ENCODE assay signal across 17 cellular contexts in the genomic region with DNA sequence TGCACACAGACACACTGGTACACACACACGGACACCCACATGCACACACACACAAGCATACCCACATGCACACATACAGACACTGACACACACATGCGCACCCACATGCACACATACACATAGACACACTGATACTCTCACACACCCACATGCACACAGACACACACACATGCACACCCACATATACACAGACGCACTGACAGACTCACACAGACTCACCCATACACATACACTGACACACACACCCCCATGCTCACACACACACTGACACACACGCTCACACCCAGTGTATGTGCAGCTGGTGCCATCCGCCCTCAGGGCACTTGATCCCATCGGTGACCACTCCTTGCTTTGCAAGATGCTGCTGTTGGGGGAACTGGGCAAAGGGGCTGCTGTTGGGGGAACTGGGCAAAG. TPM values are rescaled to one million over a fixed set of nuclear protein-coding genes. Genes with fewer than 3 reads are reported as not detected.
DNase-seq lines count a peak whose midpoint lies in the region; ATAC-seq, FAIRE-seq and TF ChIP-seq lines count a peak whose summit lies in the region.
"Had no signal": no experiment of that assay in that cellular context is flagged by ENCODE, and none has a peak within 500 bp of the region (broad histone marks: within the 10 kb centered on the region; RNA-seq: fewer than 3 reads in every experiment).

No MANE protein-coding gene starts in this region.

- no peak for FAIRE-seq in GM12878 (lab: Jason Lieb, UNC)
- FAIRE-seq: frontal cortex, keratinocyte, pancreas had no signal

- intact Hi-C loops in GM12878 (cut with micrococcal nuclease; ENCODE audit: unreplicated experiment): loop anchor here (10.0 kb wide), 1 partner anchor 327 kb away; no protein-coding TSS in a partner anchor

- DNase-seq in GM12878 (ENCODE audit: low read depth, low spot score) (no peak), neuronal stem cell (ENCODE audit: low spot score) (no peak), brain microvascular endothelial cell (no peak), hepatic stellate cell (ENCODE audit: low spot score) (no peak), mesenteric fat pad (ENCODE audit: low spot score) (no peak)
- DNase-seq: amniotic stem cell had no signal

- no peak overlapping the region; a peak in 1 of 22 replicates for H3K9ac ChIP-seq in BLaER1 treated with 17β-estradiol and CSF1 and Interleukin-3, amounts not matched to agents 10 nM and 100 nM
- H3K9ac ChIP-seq in GM12878 (ENCODE audit: control insufficient read depth, insufficient read depth, low read length) (no peak overlapping the region), neuronal stem cell (ENCODE audit: low read depth, low read length, poor library complexity) (no peak overlapping the region)

- no peak overlapping the region for H3K4ac ChIP-seq in neuronal stem cell (ENCODE audit: low read length)

- peak overlapping the region; percentile 91 for H3K18ac ChIP-seq in neuronal stem cell (ENCODE audit: low read length)

- SMC1A ChIA-PET in GM12878 (lab: Charles Lee; ENCODE audit: uncharacterized antibody, unreplicated experiment): no interaction called here

- no peak overlapping the region for H3K4me3 ChIP-seq in BLaER1 treated with 17β-estradiol and CSF1 and Interleukin-3, amounts not matched to agents 10 nM and 100 nM
- H3K4me3 ChIP-seq in HEK293 (ENCODE audit: low read depth, low read length) (no peak overlapping the region), GM12878 (no peak overlapping the region), neuronal stem cell (ENCODE audit: low read length in 2 of 2) (peak overlapping the region in 1 of 2 donors; percentile 53), brain microvascular endothelial cell (ENCODE audit: low read depth, low read length) (no peak overlapping the region)
- H3K4me3 ChIP-seq: pancreas, thoracic aorta had no signal

- peaks cover 0 to 11% (median 0%) of the 10 kb centered on the region in 11 experiments; a peak in 4 of 22 replicates for H4K20me1 ChIP-seq in BLaER1 treated with 17β-estradiol and CSF1 and Interleukin-3, amounts not matched to agents 10 nM and 100 nM
- H4K20me1 ChIP-seq in GM12878 (ENCODE audit: control insufficient read depth, insufficient read depth): no peaks in the 10 kb centered on the region

- peak overlapping the region; percentile 42 for H2BK12ac ChIP-seq in neuronal stem cell (ENCODE audit: low read length)

- in situ Hi-C loops in GM12878 (cut with MboI) (no loop called here), brain microvascular endothelial cell (cut with HindIII; ENCODE audit: low pct_ligation_motif_present, low sequenced_read_pairs) (no loop called here)

- H3K14ac ChIP-seq in neuronal stem cell (ENCODE audit: low read length): peak overlapping the region; percentile 97

- H3K79me1 ChIP-seq in neuronal stem cell (ENCODE audit: low read depth, low read length): no peaks in the 10 kb centered on the region

- TF ChIP-seq CTCF in HEK293 (tag by site-specific recombination; IDR thresholded peaks at IDR 0.05) (no peak), GM12878 (IDR thresholded peaks at IDR 0.05 in 2 of 3, conservative IDR thresholded peaks at IDR 0.05 in 1 of 3; ENCODE audit: control insufficient read depth in 2 of 3, extremely low read depth in 1 of 3, insufficient read depth in 1 of 3, low read depth in 3 of 3, low read length in 3 of 3) (no peak), brain microvascular endothelial cell (IDR thresholded peaks at IDR 0.05; ENCODE audit: low read depth, low read length, missing control alignments) (no peak)

- H2BK120ac ChIP-seq in neuronal stem cell (ENCODE audit: low read depth, low read length): peak overlapping the region; percentile 51

- CTCF ChIA-PET in HEK293 (lab: Yijun Ruan, JAX): interaction anchor here (0.7 kb wide), 1 partner anchor 14 kb away, joined by 3 read pairs; no protein-coding TSS in a partner anchor
- CTCF ChIA-PET in GM12878 (lab: Yijun Ruan, JAX): no interaction called here

- peak overlapping the region; percentile 94 for H3K23ac ChIP-seq in neuronal stem cell (ENCODE audit: low read depth, low read length, poor library complexity)

- H4K91ac ChIP-seq in neuronal stem cell (ENCODE audit: low read depth, low read length, poor library complexity): no peak overlapping the region

- peak overlapping the region; percentile 86 for H2AK5ac ChIP-seq in neuronal stem cell (ENCODE audit: low read depth, low read length)

- H3K27me3 ChIP-seq in BLaER1 treated with 17β-estradiol and CSF1 and Interleukin-3, amounts not matched to agents 10 nM and 100 nM: peaks cover 0 to 37% (median 0%) of the 10 kb centered on the region in 11 experiments; a peak in 7 of 22 replicates
- H3K27me3 ChIP-seq in GM12878 (replicated peaks in 1 of 2; ENCODE audit: control insufficient read depth in 2 of 2, insufficient read depth in 2 of 2, low read length in 1 of 2): no peaks in the 10 kb centered on the region
- H3K27me3 ChIP-seq in neuronal stem cell (ENCODE audit: control insufficient read depth in 3 of 3, insufficient read depth in 3 of 3, low read depth in 1 of 3, low read length in 3 of 3): peaks cover 0 to 8% (median 0%) of the 10 kb centered on the region in 3 experiments
- no peaks in the 10 kb centered on the region for H3K27me3 ChIP-seq in brain microvascular endothelial cell (replicated peaks)
- H3K27me3 ChIP-seq: pancreas had no signal

- RAD21 ChIA-PET in GM12878 (lab: Charles Lee; ENCODE audit: unreplicated experiment): no interaction called here

- no peaks in the 10 kb centered on the region for H3K36me3 ChIP-seq in BLaER1 treated with 17β-estradiol and CSF1 and Interleukin-3, amounts not matched to agents 10 nM and 100 nM
- H3K36me3 ChIP-seq in HEK293 (ENCODE audit: control insufficient read depth in 2 of 2, insufficient read depth in 1 of 2, low read length in 2 of 2): no peaks in the 10 kb centered on the region
- no peaks in the 10 kb centered on the region for H3K36me3 ChIP-seq in GM12878 (ENCODE audit: control insufficient read depth in 2 of 2, insufficient read depth in 2 of 2, low read length in 1 of 2)
- H3K36me3 ChIP-seq in neuronal stem cell (replicated peaks in 1 of 2; ENCODE audit: control insufficient read depth in 2 of 2, insufficient read depth in 2 of 2, low read length in 2 of 2): peaks cover 0 to 2% of the 10 kb centered on the region in 2 donors
- no peaks in the 10 kb centered on the region for H3K36me3 ChIP-seq in brain microvascular endothelial cell (replicated peaks)
- H3K36me3 ChIP-seq: pancreas, thoracic aorta had no signal

- no peaks in the 10 kb centered on the region for H3K79me2 ChIP-seq in GM12878 (ENCODE audit: control insufficient read depth, insufficient read depth, low read length)

- peak overlapping the region; percentile 95 for H2BK15ac ChIP-seq in neuronal stem cell (ENCODE audit: low read length)

- H4K8ac ChIP-seq in neuronal stem cell (ENCODE audit: low read depth, low read length): peak overlapping the region; percentile 94

- H2AFZ ChIP-seq in GM12878 (ENCODE audit: control insufficient read depth, low read depth, low read length) (no peak overlapping the region), neuronal stem cell (ENCODE audit: low read length) (no peak overlapping the region)

- POLR2A ChIA-PET in HEK293 (lab: Yijun Ruan, JAX) (no interaction called here), GM12878 (lab: Charles Lee) (no interaction called here)

- ATAC-seq in GM12878: no peak
- ATAC-seq in GM18861 (IDR thresholded peaks at IDR 0.05; ENCODE audit: unreplicated experiment): no peak
- ATAC-seq: HCT116 had no signal

- peaks cover 53 to 75% (median 73%) of the 10 kb centered on the region in 10 experiments for H3K4me1 ChIP-seq in BLaER1 treated with 17β-estradiol and CSF1 and Interleukin-3, amounts not matched to agents 10 nM and 100 nM
- H3K4me1 ChIP-seq in HEK293 (ENCODE audit: control insufficient read depth, insufficient read depth, low read length) (no peaks in the 10 kb centered on the region), GM12878 (ENCODE audit: control insufficient read depth, insufficient read depth, low read length) (peaks cover 41% of the 10 kb centered on the region), neuronal stem cell (ENCODE audit: control insufficient read depth in 2 of 2, insufficient read depth in 1 of 2, low read depth in 1 of 2, low read length in 2 of 2) (peaks cover 6 to 16% of the 10 kb centered on the region in 2 donors)

- no peak for TF ChIP-seq RAD21 in GM12878 (IDR thresholded peaks at IDR 0.05; ENCODE audit: insufficient read depth, low read depth, low read length)

- no peak for TF ChIP-seq EP300 in GM12878 (IDR thresholded peaks at IDR 0.05; ENCODE audit: borderline replicate concordance in 1 of 2, control insufficient read depth in 1 of 2, low read depth in 2 of 2, low read length in 2 of 2)

- peak overlapping the region; percentile 79 to 93 (median 84) for H3K4me2 ChIP-seq in BLaER1 treated with 17β-estradiol and CSF1 and Interleukin-3, amounts not matched to agents 10 nM and 100 nM
- no peak overlapping the region for H3K4me2 ChIP-seq in GM12878 (ENCODE audit: control insufficient read depth, insufficient read depth)
- H3K4me2 ChIP-seq in neuronal stem cell (ENCODE audit: insufficient read depth, low read length, poor library complexity, severe bottlenecking): no peak overlapping the region

- 95% methylated on average over 6 of the region's 6 CpGs for WGBS in GM12878 (ENCODE audit: insufficient coverage, insufficient replicate concordance, low lambda C conversion rate, missing lambda C conversion rate)
- no CpG with 5 or more reads among the region's 6 CpGs for WGBS in neuronal stem cell (ENCODE audit: extremely low coverage in 2 of 2, insufficient read length in 2 of 2, insufficient replicate concordance in 1 of 2), 2 donors

- H3K27ac ChIP-seq in BLaER1 treated with 17β-estradiol and CSF1 and Interleukin-3, amounts not matched to agents 10 nM and 100 nM: 0 out of 22 replicates have a peak overlapping the region, but pooled peaks of 1 of the 11 experiments have one; percentile 62
- H3K27ac ChIP-seq in HEK293 (ENCODE audit: extremely low read depth, low read depth, low read length) (no peak overlapping the region), GM12878 (ENCODE audit: control insufficient read depth, insufficient read depth) (no peak overlapping the region), neuronal stem cell (replicated peaks; ENCODE audit: low read length) (no peak overlapping the region), brain microvascular endothelial cell (no peak overlapping the region)
- H3K27ac ChIP-seq: thoracic aorta had no signal

- H2BK5ac ChIP-seq in neuronal stem cell (ENCODE audit: low read length): no peak overlapping the region

- BruUV-seq in GM12878 (replicated peaks; lab: Mats Ljungman, UMichigan): no TSS peak

- H3K9me3 ChIP-seq in BLaER1 treated with 17β-estradiol and CSF1 and Interleukin-3, amounts not matched to agents 10 nM and 100 nM (replicated peaks in 1 of 11): no peaks in the 10 kb centered on the region; a peak in 1 of 22 replicates
- H3K9me3 ChIP-seq in HEK293 (ENCODE audit: control insufficient read depth, insufficient read depth, low read depth, low read length): no peaks in the 10 kb centered on the region
- no peaks in the 10 kb centered on the region for H3K9me3 ChIP-seq in GM12878 (replicated peaks; ENCODE audit: control insufficient read depth, insufficient read depth, low read length)
- peaks cover 0 to 10% of the 10 kb centered on the region in 2 donors for H3K9me3 ChIP-seq in neuronal stem cell (replicated peaks in 1 of 2; ENCODE audit: control insufficient read depth in 2 of 2, insufficient read depth in 1 of 2, low read depth in 1 of 2, low read length in 2 of 2)
- H3K9me3 ChIP-seq: pancreas, thoracic aorta had no signal

- no peak for TF ChIP-seq POLR2A in GM12878 (IDR thresholded peaks at IDR 0.05; ENCODE audit: low read depth, low read length)

RNA-seq across cellular contexts. Expression of gene RASA3, which starts 9.7 kb away (rescaled TPM):
- total RNA-seq in GM12878 (2013; cell fraction: nucleolus; rRNA removed): 26.7 and 27.7 TPM in 2 replicates
- 18.2 and 19.1 TPM in 2 replicates for total RNA-seq in GM12878 (2014; rRNA removed)
- 14.6 and 16.6 TPM in 2 replicates for total RNA-seq in GM12878 (2014; rRNA removed; fragmentation: Illumina TruSeq; extraction: Trizol)
- 29.4 and 33.9 TPM in 2 replicates for total RNA-seq in GM12878 (2021)
- 6.4 TPM for polyA plus RNA-seq in GM12878 (2011; ENCODE audit: low read depth)
- 10.5 and 15.0 TPM in 2 replicates for polyA plus RNA-seq in GM12878 (2011; rRNA removed)
- polyA plus RNA-seq in GM12878 (2011; cell fraction: cytosol; rRNA removed): 15.9 and 18.4 TPM in 2 replicates
- 30.3 and 33.9 TPM in 2 replicates for polyA plus RNA-seq in GM12878 (2011; cell fraction: nucleus; rRNA removed)
- polyA plus RNA-seq in GM12878 (2012): 13.9 and 16.8 TPM in 2 replicates
- 13.8 and 19.8 TPM in 2 replicates for polyA plus RNA-seq in GM12878 (2014; fragmentation: Illumina TruSeq; extraction: Trizol)
- polyA plus RNA-seq in GM12878 (2014; fragmentation: Nextera tagmentation; extraction: Ambion mirVana): 1 to 10 TPM in 1 of 2 experiments, under 1 TPM in 1; 0.79 to 2.1 TPM
- polyA plus RNA-seq in GM12878 (2014; rRNA removed): 28.5 and 29.0 TPM in 2 replicates
- polyA plus RNA-seq in GM12878 (2016; fragmentation: Nextera tagmentation; extraction: Ambion mirVana): 10 to 100 TPM; 16.5 to 18.6 TPM
- polyA minus RNA-seq in GM12878 (2011; rRNA and poly(A)+ RNA removed): 11.9 and 19.9 TPM in 2 replicates
- 7.7 and 7.9 TPM in 2 replicates for polyA minus RNA-seq in GM12878 (2011; cell fraction: cytosol; rRNA and poly(A)+ RNA removed)
- polyA minus RNA-seq in GM12878 (2011; cell fraction: nucleus; rRNA and poly(A)+ RNA removed): 7.3 and 11.3 TPM in 2 replicates
- polyA plus RNA-seq in neuronal stem cell (2013, experiment 1 of 2): 9.5 TPM
- 8.9 TPM for polyA plus RNA-seq in neuronal stem cell (2013, experiment 2 of 2)
- total RNA-seq in mesenteric fat pad: 102 TPM

RNA-seq across cellular contexts. Expression of gene CFAP97D2, which starts 36.9 kb away (rescaled TPM):
- total RNA-seq in GM12878 (2013; cell fraction: nucleolus; rRNA removed): not detected in 2 replicates
- total RNA-seq in GM12878 (2014; rRNA removed) (not detected in 2 replicates), GM12878 (2014; rRNA removed; fragmentation: Illumina TruSeq; extraction: Trizol) (not detected in 2 replicates), GM12878 (2021) (not detected in 2 replicates), mesenteric fat pad (not detected)
- polyA plus RNA-seq in GM12878 (2011; ENCODE audit: low read depth): not detected
- polyA plus RNA-seq in GM12878 (2011; rRNA removed) (not detected in 2 replicates), GM12878 (2014; fragmentation: Illumina TruSeq; extraction: Trizol) (not detected in 2 replicates), GM12878 (2014; fragmentation: Nextera tagmentation; extraction: Ambion mirVana) (not detected), GM12878 (2014; rRNA removed) (not detected in 2 replicates), GM12878 (2016; fragmentation: Nextera tagmentation; extraction: Ambion mirVana) (not detected)
- not detected in 2 replicates for polyA plus RNA-seq in GM12878 (2011; cell fraction: cytosol; rRNA removed)
- polyA plus RNA-seq in GM12878 (2011; cell fraction: nucleus; rRNA removed): not detected in 2 replicates
- not detected in 2 replicates for polyA plus RNA-seq in GM12878 (2012)
- not detected in 2 replicates for polyA minus RNA-seq in GM12878 (2011; rRNA and poly(A)+ RNA removed)
- not detected in 2 replicates for polyA minus RNA-seq in GM12878 (2011; cell fraction: cytosol; rRNA and poly(A)+ RNA removed)
- polyA minus RNA-seq in GM12878 (2011; cell fraction: nucleus; rRNA and poly(A)+ RNA removed): not detected in 2 replicates
- polyA plus RNA-seq in neuronal stem cell (2013, experiment 1 of 2): 0.22 TPM
- 0.11 TPM for polyA plus RNA-seq in neuronal stem cell (2013, experiment 2 of 2)
- total RNA-seq: activated CD4-positive, alpha-beta T cell treated with anti-CD3 and anti-CD28 coated beads, Interleukin-2, amount 10 ng/mL, durations not matched to agents 24 days and 14 days; frontal cortex; M059J; thoracic aorta had no signal
- polyA plus RNA-seq: AG04450, keratinocyte had no signal

Comparison
In these comparisons a context has a peak if more than half of its experiments do, and no peak if none do; other contexts are left out.
1. H3K4me2 ChIP-seq: peak in BLaER1 treated with 17β-estradiol and CSF1 and Interleukin-3, amounts not matched to agents 10 nM and 100 nM (11 of 11); none in GM12878 (single experiment) and neuronal stem cell (single experiment).